ENCODE assay signal across 34 cellular contexts in the genomic region with DNA sequence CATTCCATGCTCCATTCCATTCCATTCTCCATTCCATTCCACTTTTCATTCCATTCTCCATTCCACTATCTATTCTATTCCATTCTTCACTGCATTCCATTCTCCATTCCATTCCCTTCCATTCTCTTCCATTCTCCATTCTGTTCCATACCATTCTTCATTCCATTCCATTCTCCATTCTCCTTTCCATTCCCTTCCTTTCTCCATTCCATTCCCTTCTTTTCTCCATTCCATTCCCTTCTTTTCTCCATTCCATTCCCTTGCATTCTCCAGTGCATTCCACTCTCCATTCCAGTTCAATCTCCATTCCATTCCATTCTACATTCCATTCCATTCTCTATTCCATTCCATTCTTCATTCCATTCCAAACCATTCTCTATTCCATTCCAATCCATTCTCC.
"Had no signal": no experiment of that assay in that cellular context is flagged by ENCODE, and none has a peak within 500 bp of the region (broad histone marks: within the 10 kb centered on the region; RNA-seq: fewer than 3 reads in every experiment).

No MANE protein-coding gene starts in this region.

- FAIRE-seq: astrocyte, TTC549 had no signal

- H3K4me1 ChIP-seq: adrenal gland, body of pancreas, breast epithelium had no signal

- H3K9me3 ChIP-seq: adrenal gland, body of pancreas had no signal

- H3K27me3 ChIP-seq: adrenal gland, body of pancreas, brain microvascular endothelial cell, breast epithelium had no signal

- H3K36me3 ChIP-seq: adrenal gland, brain microvascular endothelial cell, breast epithelium had no signal

- ATAC-seq: activated CD8-positive, alpha-beta T cell treated with anti-CD3 and anti-CD28 coated beads for 36 hours; activated naive CD4-positive, alpha-beta T cell treated with anti-CD3 and anti-CD28 coated beads, Interleukin-2, amount 50 U/mL, for 72 hours; activated T-cell treated with anti-CD3 and anti-CD28 coated beads, Interleukin-2, amount 50 U/mL, for 4 hours; activated T-cell treated with anti-CD3 and anti-CD28 coated beads, Interleukin-2, amount 50 U/mL, for 72 hours; activated T-helper 17 cell treated with anti-CD3 and anti-CD28 coated beads, Interleukin-2, amount 50 U/mL, for 72 hours; body of pancreas had no signal

- H3K27ac ChIP-seq: adrenal gland, body of pancreas, brain microvascular endothelial cell, breast epithelium, VCaP had no signal

- DNase-seq: activated B cell treated with CpG ODN at 0.5 μM for 24 hours; activated CD4-positive, alpha-beta memory T cell treated with anti-CD3 and anti-CD28 coated beads for 36 hours; activated CD4-positive, alpha-beta T cell treated with anti-CD3 and anti-CD28 coated beads for 4 hours; activated CD4-positive, alpha-beta T cell treated with anti-CD3 and anti-CD28 coated beads, Interleukin-2, amount 10 ng/mL, durations not matched to agents 24 days and 14 days; activated CD4-positive, alpha-beta T cell treated with anti-CD3 and anti-CD28 coated beads, Interleukin-2, amount 50 U/mL, for 1 hour; activated CD4-positive, alpha-beta T cell treated with anti-CD3 and anti-CD28 coated beads, Interleukin-2, amount 50 U/mL, for 4 hours; activated CD4-positive, CD25-positive, alpha-beta regulatory T cell treated with anti-CD3 and anti-CD28 coated beads, Interleukin-2, amount 50 U/mL, for 72 hours; activated CD8-positive, alpha-beta memory T cell treated with anti-CD3 and anti-CD28 coated beads, Interleukin-2, amount 50 U/mL, for 4 hours; activated CD8-positive, alpha-beta T cell treated with anti-CD3 and anti-CD28 coated beads for 36 hours; activated effector memory CD4-positive, alpha-beta T cell treated with anti-CD3 and anti-CD28 coated beads, Interleukin-2, amount 50 U/mL, for 16 hours; activated gamma-delta T cell treated with Interleukin-2 at 50 U/mL for 16 hours; activated naive CD4-positive, alpha-beta T cell; activated naive CD4-positive, alpha-beta T cell treated with anti-CD3 and anti-CD28 coated beads for 36 hours; activated naive CD4-positive, alpha-beta T cell treated with anti-CD3 and anti-CD28 coated beads, Interleukin-2, amount 50 U/mL, for 16 hours; activated naive CD8-positive, alpha-beta T cell treated with anti-CD3 and anti-CD28 coated beads for 36 hours; activated T-cell treated with anti-CD3 and anti-CD28 coated beads for 4 hours; activated T-cell treated with anti-CD3 and anti-CD28 coated beads, Interleukin-2, amount 50 U/mL, for 1 hour; activated T-cell treated with anti-CD3 and anti-CD28 coated beads, Interleukin-2, amount 50 U/mL, for 4 hours; activated T-cell treated with anti-CD3 and anti-CD28 coated beads, Interleukin-2, amount 50 U/mL, for 72 hours; adrenal gland; amniotic stem cell; aorta; body of pancreas; brain microvascular endothelial cell; central memory CD4-positive, alpha-beta T cell; T-helper 1 cell; T-helper 2 cell; T-helper 9 cell had no signal

- H3K4me3 ChIP-seq: adrenal gland, body of pancreas, breast epithelium had no signal
